In the genomic region with DNA sequence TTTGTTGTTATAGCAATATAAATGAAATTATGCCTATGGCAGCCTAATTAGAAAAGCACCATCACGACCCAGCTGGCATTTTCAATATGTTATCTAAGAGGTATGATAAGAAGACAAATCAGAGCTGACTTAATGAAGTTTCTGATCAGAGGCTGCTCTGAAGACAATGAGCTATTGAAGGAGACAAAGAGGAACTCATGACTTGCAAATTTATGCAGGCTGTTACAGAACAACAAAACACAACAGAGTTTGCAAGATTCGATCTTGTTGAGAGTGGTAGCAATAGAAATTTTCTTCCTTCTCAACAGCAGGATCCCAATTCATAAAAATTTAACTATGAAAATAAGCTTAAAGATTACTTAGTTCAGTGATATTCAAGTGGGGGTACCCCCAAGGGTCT, we compare ENCODE assay signal across 14 cellular contexts. TPM values are rescaled to one million over a fixed set of nuclear protein-coding genes. Genes with fewer than 3 reads are reported as not detected.
"Had no signal": no experiment of that assay in that cellular context is flagged by ENCODE, and none has a peak within 500 bp of the region (broad histone marks: within the 10 kb centered on the region; RNA-seq: fewer than 3 reads in every experiment).

No MANE protein-coding gene starts in this region.

- H3K9ac ChIP-seq: neural progenitor cell, parathyroid adenoma had no signal

- H3K4me3 ChIP-seq: ascending aorta, neural progenitor cell, skin epidermis, transverse colon had no signal

- H3K9me3 Mint-ChIP-seq: activated T-helper 1 cell treated with anti-CD3 and anti-CD28 coated beads, Interleukin-12 subunit alpha, Interleukin-12 subunit beta, Interleukin-2, Interleukin-4 antibody, amounts not matched to agents 30 ng/mL and 10 ng/mL and 1 ng/mL, durations not matched to agents 14 hours and 24 hours and 36 hours; effector memory CD8-positive, alpha-beta T cell; neural progenitor cell; stimulated activated effector memory CD8-positive, alpha-beta T cell treated with anti-CD3 and anti-CD28 coated beads, Interleukin-12 subunit alpha, Interleukin-12 subunit beta, amount 100 ng/mL, for 72 hours; T-helper 2 cell treated with Interferon-gamma antibody and Interleukin-4, amounts not matched to agents 5 μg/mL and 100 μg/mL, for 36 hours had no signal

- H2AFZ ChIP-seq: neural progenitor cell, parathyroid adenoma had no signal

- H3K27ac ChIP-seq: ascending aorta, neural progenitor cell, parathyroid adenoma, skin epidermis, transverse colon had no signal

- H3K9me3 ChIP-seq: ascending aorta, transverse colon had no signal

- H3K4me1 ChIP-seq: ascending aorta, neural progenitor cell, parathyroid adenoma, transverse colon had no signal

- H3K27ac Mint-ChIP-seq: activated T-helper 1 cell treated with anti-CD3 and anti-CD28 coated beads, Interleukin-12 subunit alpha, Interleukin-12 subunit beta, Interleukin-2, Interleukin-4 antibody, amounts not matched to agents 30 ng/mL and 10 ng/mL and 1 ng/mL, durations not matched to agents 14 hours and 24 hours and 36 hours; effector memory CD8-positive, alpha-beta T cell; neural progenitor cell; stimulated activated effector memory CD8-positive, alpha-beta T cell treated with anti-CD3 and anti-CD28 coated beads, Interleukin-12 subunit alpha, Interleukin-12 subunit beta, amount 100 ng/mL, for 72 hours; T-helper 2 cell treated with Interferon-gamma antibody and Interleukin-4, amounts not matched to agents 5 μg/mL and 100 μg/mL, for 36 hours had no signal

- H3K27me3 ChIP-seq: ascending aorta, neural progenitor cell, transverse colon had no signal

- H3K36me3 ChIP-seq: ascending aorta, neural progenitor cell, transverse colon had no signal

- H3K4me2 ChIP-seq: neural progenitor cell had no signal

- H3K4me1 Mint-ChIP-seq: neural progenitor cell; stimulated activated effector memory CD8-positive, alpha-beta T cell treated with anti-CD3 and anti-CD28 coated beads, Interleukin-12 subunit alpha, Interleukin-12 subunit beta, amount 100 ng/mL, for 72 hours had no signal

- DNase-seq: activated CD4-positive, alpha-beta T cell treated with anti-CD3 and anti-CD28 coated beads for 48 hours; activated naive CD4-positive, alpha-beta T cell; effector memory CD8-positive, alpha-beta T cell; erythroblast; kidney; transverse colon had no signal

- H3K36me3 Mint-ChIP-seq: neural progenitor cell; stimulated activated effector memory CD8-positive, alpha-beta T cell treated with anti-CD3 and anti-CD28 coated beads, Interleukin-12 subunit alpha, Interleukin-12 subunit beta, amount 100 ng/mL, for 72 hours had no signal

- H3K4me3 Mint-ChIP-seq: activated T-helper 1 cell treated with anti-CD3 and anti-CD28 coated beads, Interleukin-12 subunit alpha, Interleukin-12 subunit beta, Interleukin-2, Interleukin-4 antibody, amounts not matched to agents 30 ng/mL and 10 ng/mL and 1 ng/mL, durations not matched to agents 14 hours and 24 hours and 36 hours; effector memory CD8-positive, alpha-beta T cell; neural progenitor cell; stimulated activated effector memory CD8-positive, alpha-beta T cell treated with anti-CD3 and anti-CD28 coated beads, Interleukin-12 subunit alpha, Interleukin-12 subunit beta, amount 100 ng/mL, for 72 hours; T-helper 2 cell treated with Interferon-gamma antibody and Interleukin-4, amounts not matched to agents 5 μg/mL and 100 μg/mL, for 36 hours had no signal

RNA-seq across cellular contexts. Expression of gene CCDC54, which starts 7.7 kb away (rescaled TPM):
- total RNA-seq: activated T-helper 1 cell treated with anti-CD3 and anti-CD28 coated beads, Interleukin-12 subunit alpha, Interleukin-12 subunit beta, Interleukin-2, Interleukin-4 antibody, amounts not matched to agents 30 ng/mL and 10 ng/mL and 1 ng/mL, durations not matched to agents 14 hours and 24 hours and 36 hours; ascending aorta; kidney; liver; transverse colon had no signal
